ENCODE assay signal across 19 cellular contexts in genomic region chr15:43277231-43277823, GRCh38. TPM values are rescaled to one million over a fixed set of nuclear protein-coding genes. Genes with fewer than 3 reads are reported as not detected.
"Had no signal": no experiment of that assay in that cellular context is flagged by ENCODE, and none has a peak within 500 bp of the region (broad histone marks: within the 10 kb centered on the region; RNA-seq: fewer than 3 reads in every experiment).

No MANE protein-coding gene starts in this region.

- H3K4me3 Mint-ChIP-seq: nephron progenitor cell had no signal

- H3K36me3 ChIP-seq: cardiac muscle cell, esophagus squamous epithelium, sigmoid colon, spleen had no signal

- H3K4me1 ChIP-seq: sigmoid colon, spleen had no signal

- H3K27ac Mint-ChIP-seq: activated T-helper 2 cell treated with anti-CD3 and anti-CD28 coated beads, Interferon-gamma antibody, Interleukin-2, Interleukin-4, amounts not matched to agents 10 μg/mL and 5 μg/mL and 100 μg/mL, durations not matched to agents 14 hours and 24 hours and 36 hours; nephron progenitor cell had no signal

- FAIRE-seq: astrocyte, urothelium cell line had no signal

- H3K27me3 ChIP-seq: cardiac muscle cell had no signal

- H3K27ac ChIP-seq: cardiac muscle cell, sigmoid colon, spleen had no signal

- H3K4me1 Mint-ChIP-seq: nephron progenitor cell had no signal

- H3K9me3 ChIP-seq: sigmoid colon had no signal

- DNase-seq: activated CD4-positive, CD25-positive, alpha-beta regulatory T cell treated with anti-CD3 and anti-CD28 coated beads, Interleukin-2, amount 50 U/mL, for 72 hours; activated naive CD4-positive, alpha-beta T cell treated with anti-CD3 and anti-CD28 coated beads, Interleukin-2, amount 50 U/mL, for 16 hours; esophagus squamous epithelium; hippocampal formation; mesendoderm; nephron progenitor cell; sigmoid colon; spleen; stimulated activated CD4-positive, alpha-beta T cell treated with anti-CD3 and anti-CD28 coated beads, Interleukin-1b, Interleukin-23, amount 100 ng/mL, for 48 hours; T-helper 9 cell had no signal

- H3K4me3 ChIP-seq: cardiac muscle cell, esophagus squamous epithelium, sigmoid colon, spleen had no signal

- H3K9me3 Mint-ChIP-seq: activated T-helper 2 cell treated with anti-CD3 and anti-CD28 coated beads, Interferon-gamma antibody, Interleukin-2, Interleukin-4, amounts not matched to agents 10 μg/mL and 5 μg/mL and 100 μg/mL, durations not matched to agents 14 hours and 24 hours and 36 hours had no signal

RNA-seq across cellular contexts. Expression of gene TGM5, which starts 10.6 kb away (rescaled TPM):
- total RNA-seq: cardiac muscle cell, fibroblast of villous mesenchyme, kidney epithelial cell, liver, osteoblast, pulmonary artery endothelial cell, spleen had no signal

RNA-seq across cellular contexts. Expression of gene TGM7, which starts 24.7 kb away (rescaled TPM):
- total RNA-seq: activated T-helper 2 cell treated with anti-CD3 and anti-CD28 coated beads, Interferon-gamma antibody, Interleukin-2, Interleukin-4, amounts not matched to agents 10 μg/mL and 5 μg/mL and 100 μg/mL, durations not matched to agents 14 hours and 24 hours and 36 hours; astrocyte; cardiac muscle cell; fibroblast of villous mesenchyme; kidney epithelial cell; liver; osteoblast; pulmonary artery endothelial cell; sigmoid colon; spleen had no signal

RNA-seq across cellular contexts. Expression of gene EPB42, which starts 56.5 kb away (rescaled TPM):
- total RNA-seq: activated T-helper 2 cell treated with anti-CD3 and anti-CD28 coated beads, Interferon-gamma antibody, Interleukin-2, Interleukin-4, amounts not matched to agents 10 μg/mL and 5 μg/mL and 100 μg/mL, durations not matched to agents 14 hours and 24 hours and 36 hours; astrocyte; esophagus squamous epithelium; fibroblast of villous mesenchyme; kidney epithelial cell; osteoblast; pulmonary artery endothelial cell; sigmoid colon had no signal
